Comparison of ENCODE assay signal across 8 cellular contexts in genomic region chr1:94541175-94542087, GRCh38. TPM values are rescaled to one million over a fixed set of nuclear protein-coding genes. Genes with fewer than 3 reads are reported as not detected.
DNase-seq lines count a peak whose midpoint lies in the region; ATAC-seq and TF ChIP-seq lines count a peak whose summit lies in the region.

Gene F3 (minus strand): TSS chr1:94541759. CDS start chr1:94541636, 123 bp downstream.

- no peaks in the 10 kb centered on the region for H3K9me3 Mint-ChIP-seq in endothelial cell (ENCODE audit: unreplicated experiment)

- peaks cover 9% of the 10 kb centered on the region for H3K27me3 Mint-ChIP-seq in endothelial cell (ENCODE audit: unreplicated experiment)

- peak within 1 kb of the TSS; percentile 67 for H3K27ac ChIP-seq in mesodermal cell (ENCODE audit: low read depth, low read length, severe bottlenecking)

- H3K4me3 Mint-ChIP-seq in endothelial cell (ENCODE audit: unreplicated experiment): peak within 1 kb of the TSS; percentile 90

- H3K4me1 ChIP-seq in mesodermal cell (ENCODE audit: control insufficient read depth, insufficient read depth, low read length, poor library complexity, severe bottlenecking): peaks cover 23% of the 10 kb centered on the region

- no peak within 1 kb of the TSS for H3K27ac Mint-ChIP-seq in endothelial cell (ENCODE audit: unreplicated experiment)

- peak; percentile 79 for ATAC-seq in HG02973 (IDR thresholded peaks at IDR 0.05; ENCODE audit: unreplicated experiment)

- H3K36me3 ChIP-seq in mesodermal cell (ENCODE audit: control insufficient read depth, insufficient read depth, low read length): peaks cover 5% of the 10 kb centered on the region

- H3K36me3 Mint-ChIP-seq in endothelial cell (ENCODE audit: low read depth, unreplicated experiment): peaks cover 8% of the 10 kb centered on the region

- H3K4me1 Mint-ChIP-seq in endothelial cell (ENCODE audit: unreplicated experiment): peaks cover 13% of the 10 kb centered on the region

- DNase-seq in NCI-H748 (lab: John Stamatoyannopoulos, UW; ENCODE audit: unreplicated experiment): peak; percentile 65
- no peak for DNase-seq in NCI-H748 treated with DMSO at 0.1 percent for 48 hours (lab: John Stamatoyannopoulos, UW)
- DNase-seq in NCI-H446 (lab: John Stamatoyannopoulos, UW): peak; percentile 25 to 76
- peak; percentile 58 to 64 for DNase-seq in activated CD8-positive, alpha-beta memory T cell treated with anti-CD3 and anti-CD28 coated beads for 4 hours (ENCODE audit: low read depth in 2 of 2)
- peak; percentile 71 for DNase-seq in endothelial cell (ENCODE audit: low spot score)
- peak; percentile 70 for DNase-seq in stimulated activated CD8-positive, alpha-beta memory T cell treated with anti-CD3 and anti-CD28 coated beads, Interleukin-12 subunit alpha, Interleukin-12 subunit beta, amount 100 ng/mL, for 4 hours (ENCODE audit: low read depth)

- TF ChIP-seq CTCF in endothelial cell (IDR thresholded peaks at IDR 0.05; ENCODE audit: unreplicated experiment): no peak

- peak within 1 kb of the TSS; percentile 73 for H3K4me3 ChIP-seq in mesodermal cell (ENCODE audit: extremely low read depth, insufficient read depth, low read length, poor library complexity, severe bottlenecking)

- H3K9me3 ChIP-seq in mesodermal cell (ENCODE audit: control insufficient read depth, low read length): no peaks in the 10 kb centered on the region

- 0% methylated on average over 42 to 58 of the region's 96 CpGs for WGBS in mesodermal cell (ENCODE audit: insufficient coverage in 2 of 2), 2 experiments

RNA-seq across cellular contexts. Expression of gene F3, which starts in this region (rescaled TPM):
- total RNA-seq in endothelial cell (ENCODE audit: unreplicated experiment): 1.4 TPM
- 6.1 TPM for polyA plus RNA-seq in mesodermal cell (2013, experiment 1 of 2)
- polyA plus RNA-seq in mesodermal cell (2013, experiment 2 of 2): 5.1 TPM
